Comparison of ENCODE assay signal across 17 cellular contexts in the genomic region with DNA sequence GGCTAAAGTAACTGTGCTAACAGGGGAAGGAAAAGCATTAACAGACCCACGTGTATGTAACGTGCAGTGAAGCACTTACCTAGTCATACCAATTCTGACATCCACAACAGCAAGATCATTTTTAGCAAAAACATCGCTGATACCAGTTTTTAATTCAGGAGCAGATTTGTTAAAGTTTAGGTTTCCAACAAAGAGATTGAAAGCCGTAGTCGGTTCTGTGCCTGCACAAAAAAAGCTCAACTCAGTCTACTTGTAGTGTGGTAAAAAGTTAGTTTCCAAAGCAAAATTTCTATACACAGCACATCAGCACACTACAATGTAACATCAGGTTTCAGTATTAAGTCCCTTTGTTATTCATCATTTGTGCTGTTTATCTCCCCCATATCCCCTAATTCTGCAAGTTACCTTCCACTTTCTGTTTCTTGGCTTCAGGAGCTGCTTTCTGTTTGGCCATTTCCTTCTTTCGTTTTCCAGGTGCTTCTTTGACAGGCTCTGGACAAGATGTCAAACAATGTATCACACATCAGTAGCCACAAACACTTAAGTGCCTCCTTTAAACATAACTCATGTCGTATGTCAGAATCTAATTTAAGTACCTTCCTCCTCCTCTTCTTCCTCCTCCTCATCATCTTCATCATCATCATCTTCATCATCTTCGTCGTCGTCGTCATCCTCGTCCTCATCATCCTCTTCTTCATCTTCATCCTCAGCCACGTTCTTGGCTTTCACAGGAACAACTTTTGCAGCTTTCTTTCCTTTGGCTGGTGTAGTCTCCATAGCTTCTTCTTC. TPM values are rescaled to one million over a fixed set of nuclear protein-coding genes. Genes with fewer than 3 reads are reported as not detected.
DNase-seq lines count a peak whose midpoint lies in the region; ATAC-seq, FAIRE-seq and TF ChIP-seq lines count a peak whose summit lies in the region.
"Had no signal": no experiment of that assay in that cellular context is flagged by ENCODE, and none has a peak within 500 bp of the region (broad histone marks: within the 10 kb centered on the region; RNA-seq: fewer than 3 reads in every experiment).

No MANE protein-coding gene starts in this region.

- H3K36me3 ChIP-seq in CD8-positive, alpha-beta T cell (ENCODE audit: insufficient read depth, low read length): peaks cover 75% of the 10 kb centered on the region
- H3K36me3 ChIP-seq in endothelial cell of umbilical vein (ENCODE audit: control insufficient read depth in 2 of 2, extremely low read depth in 1 of 2, insufficient read depth in 2 of 2, low read length in 2 of 2): peaks cover 54 to 68% of the 10 kb centered on the region in 2 experiments

- peaks cover 61% of the 10 kb centered on the region for H3K4me1 Mint-ChIP-seq in CD8-positive, alpha-beta T cell (ENCODE audit: low read depth)
- H3K4me1 Mint-ChIP-seq in WTC11: peaks cover 56% of the 10 kb centered on the region

- H3K4me1 ChIP-seq in A549: peaks cover 41% of the 10 kb centered on the region
- peaks cover 32% of the 10 kb centered on the region for H3K4me1 ChIP-seq in CD8-positive, alpha-beta T cell (ENCODE audit: insufficient read depth, low read length)
- peaks cover 25% of the 10 kb centered on the region for H3K4me1 ChIP-seq in endothelial cell of umbilical vein (ENCODE audit: control insufficient read depth, extremely low read depth, insufficient read depth, low read length)

- TF ChIP-seq CTCF in A549 (IDR thresholded peaks at IDR 0.05) (no peak), WTC11 (IDR thresholded peaks at IDR 0.05) (no peak), endothelial cell of umbilical vein (IDR thresholded peaks at IDR 0.05; ENCODE audit: extremely low read depth in 1 of 2, insufficient read depth in 1 of 2, low read depth in 1 of 2, low read length in 2 of 2) (no peak)
- no peak for TF ChIP-seq CTCF in CD8-positive, alpha-beta T cell (IDR thresholded peaks at IDR 0.05)

- H2AFZ ChIP-seq in endothelial cell of umbilical vein (ENCODE audit: low read depth, low read length): no peak overlapping the region

- dilution Hi-C loops in endothelial cell of umbilical vein (cut with MboI; ENCODE audit: extremely low pct_ligation_motif_present, low sequenced_read_pairs): loop anchor here (25.0 kb wide), 1 partner anchor 373 kb away; no protein-coding TSS in a partner anchor

- H3K9me1 ChIP-seq in endothelial cell of umbilical vein (replicated peaks; ENCODE audit: control insufficient read depth, extremely low read depth, insufficient read depth, low read length): no peaks in the 10 kb centered on the region

- H3K79me2 ChIP-seq in endothelial cell of umbilical vein (ENCODE audit: control insufficient read depth, insufficient read depth, low read length): peaks cover 61% of the 10 kb centered on the region

- intact Hi-C loops in CD8-positive, alpha-beta T cell (cut with DNase I, micrococcal nuclease): loop anchor here (5.0 to 10.0 kb wide), 4 partner anchors 142 to 1538 kb away; a partner anchor contains a TSS
- intact Hi-C loops in endothelial cell of umbilical vein (cut with micrococcal nuclease): loop anchor here (5.0 kb wide), 2 partner anchors 97 to 207 kb away; no protein-coding TSS in a partner anchor

- peak overlapping the region; percentile 37 for H3K4me3 Mint-ChIP-seq in CD8-positive, alpha-beta T cell
- peak overlapping the region; percentile 31 for H3K4me3 Mint-ChIP-seq in WTC11

- H3K27ac ChIP-seq in A549 (no peak overlapping the region), endothelial cell of umbilical vein (ENCODE audit: insufficient read depth, low read depth, low read length) (no peak overlapping the region)
- no peak overlapping the region for H3K27ac ChIP-seq in CD8-positive, alpha-beta T cell (ENCODE audit: low read depth, low read length)
- H3K27ac ChIP-seq: C4-2B, colonic mucosa, right lobe of liver had no signal

- H3K9ac ChIP-seq in endothelial cell of umbilical vein (replicated peaks; ENCODE audit: extremely low read depth, insufficient read depth, low read length): no peak overlapping the region

- no peaks in the 10 kb centered on the region for H3K27me3 ChIP-seq in CD8-positive, alpha-beta T cell (ENCODE audit: insufficient read depth, low read length)
- H3K27me3 ChIP-seq in endothelial cell of umbilical vein (ENCODE audit: control insufficient read depth in 2 of 2, insufficient read depth in 2 of 2, low read length in 2 of 2): no peaks in the 10 kb centered on the region
- H3K27me3 ChIP-seq: colonic mucosa, right lobe of liver had no signal

- TF ChIP-seq RAD21 in A549 (conservative IDR thresholded peaks at IDR 0.05 in 1 of 2, IDR thresholded peaks at IDR 0.05 in 1 of 2): no peak

- ATAC-seq in A549 (no peak), WTC11 (no peak), HG03469 (IDR thresholded peaks at IDR 0.05; ENCODE audit: unreplicated experiment) (no peak), HG03108 (IDR thresholded peaks at IDR 0.05; ENCODE audit: unreplicated experiment) (no peak)
- ATAC-seq in CD8-positive, alpha-beta T cell: no peak
- ATAC-seq: activated CD4-positive, CD25-positive, alpha-beta regulatory T cell treated with anti-CD3 and anti-CD28 coated beads, Interleukin-2, amount 50 U/mL, for 24 hours; PC-3; right lobe of liver had no signal

- no peaks in the 10 kb centered on the region for H3K27me3 Mint-ChIP-seq in CD8-positive, alpha-beta T cell (ENCODE audit: low read depth)
- H3K27me3 Mint-ChIP-seq in WTC11 (ENCODE audit: low read depth): 0 out of 2 replicates have a peak, but pooled peaks cover 3% of the 10 kb centered on the region

- H3K9me3 ChIP-seq in A549 (no peaks in the 10 kb centered on the region), endothelial cell of umbilical vein (replicated peaks; ENCODE audit: control insufficient read depth, insufficient read depth, low read length) (no peaks in the 10 kb centered on the region)
- H3K9me3 ChIP-seq in CD8-positive, alpha-beta T cell (ENCODE audit: low read length): no peaks in the 10 kb centered on the region
- H3K9me3 ChIP-seq: colonic mucosa, right lobe of liver had no signal

- FAIRE-seq in A549 (lab: Jason Lieb, UNC) (no peak), endothelial cell of umbilical vein (lab: Jason Lieb, UNC) (peak; percentile 12)

- peaks cover 15% of the 10 kb centered on the region for H4K20me1 ChIP-seq in endothelial cell of umbilical vein (replicated peaks; ENCODE audit: control insufficient read depth, extremely low read depth, insufficient read depth, low read length)

- no peak for TF ChIP-seq EP300 in A549 (IDR thresholded peaks at IDR 0.05)

- peaks cover 84% of the 10 kb centered on the region for H3K36me3 Mint-ChIP-seq in CD8-positive, alpha-beta T cell
- peaks cover 88% of the 10 kb centered on the region for H3K36me3 Mint-ChIP-seq in WTC11

- CTCF ChIA-PET in A549 (lab: Yijun Ruan, JAX) (interaction anchor here (7.0 kb wide), 1 partner anchor 8 kb away, joined by 40 read pairs; no protein-coding TSS in a partner anchor), WTC11 (lab: Charles Lee) (interaction anchor here (1.0 kb wide), 1 partner anchor 9 kb away, joined by 3 read pairs; no protein-coding TSS in a partner anchor), endothelial cell of umbilical vein (lab: Charles Lee) (interaction anchor here (1.4 kb wide), 1 partner anchor 8 kb away, joined by 8 read pairs; no protein-coding TSS in a partner anchor)
- CTCF ChIA-PET in CD8-positive, alpha-beta T cell (lab: Charles Lee): interaction anchor here (1.2 to 1.7 kb wide), 2 partner anchors 8 to 407 kb away, joined by 3 to 4 read pairs; no protein-coding TSS in a partner anchor

- DNase-seq in A549 (ENCODE audit: low read depth in 1 of 2, low spot score in 1 of 2) (no peak), WTC11 (ENCODE audit: low spot score) (no peak), endothelial cell of umbilical vein (ENCODE audit: low read depth, low spot score) (no peak), LoVo (ENCODE audit: low spot score) (no peak), pons (ENCODE audit: low spot score) (no peak)
- no peak for DNase-seq in CD8-positive, alpha-beta T cell
- DNase-seq: colonic mucosa; NCI-H1694; NCI-H524 treated with DMSO at 0.1 percent for 48 hours; PC-3; stimulated activated CD4-positive, alpha-beta T cell treated with anti-CD3 and anti-CD28 coated beads, Interleukin-4, amount 100 ng/mL, for 24 hours; stimulated activated naive CD4-positive, alpha-beta T cell treated with Interleukin-2 at 50 U/mL for 16 hours had no signal

- TF ChIP-seq POLR2A in A549 (IDR thresholded peaks at IDR 0.05; ENCODE audit: low read length): no peak
- peak; percentile 39 for TF ChIP-seq POLR2A in endothelial cell of umbilical vein (IDR thresholded peaks at IDR 0.05; ENCODE audit: low read depth, low read length)

- H3K27ac Mint-ChIP-seq in CD8-positive, alpha-beta T cell: peak overlapping the region; percentile 83
- H3K27ac Mint-ChIP-seq in WTC11: peak overlapping the region; percentile 65

- POLR2A ChIA-PET in A549 (lab: Yijun Ruan, JAX) (no interaction called here), WTC11 (lab: Charles Lee) (no interaction called here), endothelial cell of umbilical vein (lab: Charles Lee) (no interaction called here)
- POLR2A ChIA-PET in CD8-positive, alpha-beta T cell (lab: Charles Lee): no interaction called here

- H3K9me3 Mint-ChIP-seq in CD8-positive, alpha-beta T cell: no peaks in the 10 kb centered on the region
- H3K9me3 Mint-ChIP-seq in WTC11: no peaks in the 10 kb centered on the region

- H3K4me3 ChIP-seq in A549 (no peak overlapping the region), endothelial cell of umbilical vein (replicated peaks in 1 of 3; ENCODE audit: insufficient read depth in 1 of 3, low read depth in 1 of 3, low read length in 3 of 3) (no peak overlapping the region)
- no peak overlapping the region for H3K4me3 ChIP-seq in CD8-positive, alpha-beta T cell (ENCODE audit: low read depth, low read length)
- H3K4me3 ChIP-seq: colonic mucosa, right lobe of liver had no signal

- no peak overlapping the region for H3K4me2 ChIP-seq in A549
- no peak overlapping the region for H3K4me2 ChIP-seq in endothelial cell of umbilical vein (ENCODE audit: insufficient read depth, low read length)

- no TSS peak for BruUV-seq in endothelial cell of umbilical vein (replicated peaks; lab: Mats Ljungman, UMichigan)

- 89% methylated on average over 13 of the region's 13 CpGs for WGBS in A549 (ENCODE audit: missing lambda C conversion rate)

RNA-seq across cellular contexts. Expression of a gene that starts 4.0 kb away (rescaled TPM):
- polyA plus RNA-seq in A549 (2011; rRNA removed) (390 and 456 TPM in 2 replicates), A549 (2017; fragmentation: RNase III; extraction: RNeasy Plus Mini Kit Qiagen cat#74134 plus additional on column Dnase treatment) (745 to 805 TPM (median 766 TPM) in 3 replicates), endothelial cell of umbilical vein (14.9 and 35.3 TPM in 2 replicates)
- 237 and 279 TPM in 2 replicates for polyA plus RNA-seq in A549 (2012; cell fraction: cytosol; rRNA removed)
- polyA plus RNA-seq in A549 (2012; cell fraction: nucleus; rRNA removed): 106 and 163 TPM in 2 replicates
- polyA minus RNA-seq in A549 (2011; rRNA and poly(A)+ RNA removed): 112 and 119 TPM in 2 replicates
- 100 to 1,000 TPM; 390 to 394 TPM for total RNA-seq in CD8-positive, alpha-beta T cell
- total RNA-seq in WTC11 (2021) (944 to 1,223 TPM (median 1,004 TPM) in 3 replicates), endothelial cell of umbilical vein (701 and 708 TPM in 2 replicates)
- 182 and 245 TPM in 2 replicates for polyA plus RNA-seq in endothelial cell of umbilical vein (2011; cell fraction: cytosol; rRNA removed)
- polyA plus RNA-seq in endothelial cell of umbilical vein (2011; cell fraction: nucleus; rRNA removed): 218 and 255 TPM in 2 replicates
- polyA plus RNA-seq in endothelial cell of umbilical vein (2012): 387 and 534 TPM in 2 replicates
- polyA minus RNA-seq in endothelial cell of umbilical vein: 52.9 and 85.0 TPM in 2 replicates
- 60.8 TPM for polyA minus RNA-seq in endothelial cell of umbilical vein (2011; cell fraction: cytosol; rRNA and poly(A)+ RNA removed)
- polyA minus RNA-seq in endothelial cell of umbilical vein (2011; cell fraction: nucleus; rRNA and poly(A)+ RNA removed): 69.6 and 83.4 TPM in 2 replicates
